ENCODE assay signal across 31 cellular contexts in genomic region chr12:50440288-50440687, GRCh38. TPM values are rescaled to one million over a fixed set of nuclear protein-coding genes. Genes with fewer than 3 reads are reported as not detected.
DNase-seq lines count a peak whose midpoint lies in the region; ATAC-seq, FAIRE-seq and TF ChIP-seq lines count a peak whose summit lies in the region.
"Had no signal": no experiment of that assay in that cellular context is flagged by ENCODE, and none has a peak within 500 bp of the region (broad histone marks: within the 10 kb centered on the region; RNA-seq: fewer than 3 reads in every experiment).

No MANE protein-coding gene starts in this region.

- H3K36me3 ChIP-seq in HEK293 (ENCODE audit: control insufficient read depth in 2 of 2, insufficient read depth in 1 of 2, low read length in 2 of 2) (peaks cover 85 to 96% of the 10 kb centered on the region in 2 experiments), endodermal cell (ENCODE audit: control insufficient read depth, insufficient read depth, low read length) (peaks cover 100% of the 10 kb centered on the region), smooth muscle cell (ENCODE audit: low read depth) (peaks cover 34% of the 10 kb centered on the region)

- H3K27me3 ChIP-seq in endodermal cell (ENCODE audit: control insufficient read depth, insufficient read depth, low read length, poor library complexity, severe bottlenecking), result no peaks in the 10 kb centered on the region
- H3K27me3 ChIP-seq in smooth muscle cell (ENCODE audit: low read depth), result no peaks in the 10 kb centered on the region
- H3K27me3 ChIP-seq: SJSA1 had no signal

- H3K9me3 Mint-ChIP-seq in activated T-cell treated with anti-CD3 and anti-CD28 coated beads, Interleukin-2, amount 50 U/mL, for 24 hours, result no peaks in the 10 kb centered on the region
- H3K9me3 Mint-ChIP-seq in endodermal cell, result no peaks in the 10 kb centered on the region
- H3K9me3 Mint-ChIP-seq: CD4-positive, alpha-beta memory T cell; HFFc6; IgD-negative memory B cell had no signal

- H3K4me1 Mint-ChIP-seq in activated T-cell treated with anti-CD3 and anti-CD28 coated beads, Interleukin-2, amount 50 U/mL, for 24 hours (ENCODE audit: low read depth), result peaks cover 23% of the 10 kb centered on the region
- peaks cover 3% of the 10 kb centered on the region for H3K4me1 Mint-ChIP-seq in endodermal cell

- H2AFZ ChIP-seq in smooth muscle cell (ENCODE audit: low read depth), result no peak overlapping the region
- H2AFZ ChIP-seq: GM23248 had no signal

- H4K20me1 ChIP-seq in smooth muscle cell (ENCODE audit: low read depth), result no peaks in the 10 kb centered on the region

- no peak for DNase-seq in activated T-cell treated with anti-CD3 and anti-CD28 coated beads, Interleukin-2, amount 50 U/mL, for 24 hours
- no peak for DNase-seq in activated T-cell treated with anti-CD3 and anti-CD28 coated beads, Interleukin-2, amount 50 U/mL, for 1 hour
- no peak for DNase-seq in GM12892 (ENCODE audit: insufficient read length)
- DNase-seq in endodermal cell, result no peak
- DNase-seq in smooth muscle cell (lab: John Stamatoyannopoulos, UW; ENCODE audit: unreplicated experiment), result no peak
- no peak for DNase-seq in ureter (ENCODE audit: low spot score)
- DNase-seq: C1 segment of cervical spinal cord; CD4-positive, alpha-beta memory T cell; COR-L47; DMS53; GM23248; H7; HFFc6; MM.1S; NCI-H1417; NCI-H1694 treated with DMSO at 0.1 percent for 48 hours; NCI-H2081; NCI-H2227 treated with DMSO at 0.1 percent for 48 hours; NCI-H526 treated with DMSO at 0.1 percent for 48 hours; Right ventricle myocardium superior; RPMI8226 had no signal

- CTCF ChIA-PET in HEK293 (lab: Yijun Ruan, JAX), result interaction anchor here (0.6 kb wide), 1 partner anchor 1894 kb away, joined by 4 read pairs; no protein-coding TSS in a partner anchor

- H3K4me1 ChIP-seq in HEK293 (ENCODE audit: control insufficient read depth, insufficient read depth, low read length) (no peaks in the 10 kb centered on the region), endodermal cell (ENCODE audit: control insufficient read depth, insufficient read depth, low read length) (no peaks in the 10 kb centered on the region), smooth muscle cell (ENCODE audit: low read depth) (no peaks in the 10 kb centered on the region)
- H3K4me1 ChIP-seq: SJSA1 had no signal

- no peak for ATAC-seq in HG03432 (IDR thresholded peaks at IDR 0.05; ENCODE audit: unreplicated experiment)

- H3K4me2 ChIP-seq in smooth muscle cell, result no peak overlapping the region
- H3K4me2 ChIP-seq: KMS-11 had no signal

- no peak for TF ChIP-seq CTCF in HEK293 (tag by site-specific recombination; IDR thresholded peaks at IDR 0.05)
- no peak for TF ChIP-seq CTCF in endodermal cell (conservative IDR thresholded peaks at IDR 0.05)
- TF ChIP-seq CTCF in smooth muscle cell (IDR thresholded peaks at IDR 0.05; ENCODE audit: borderline replicate concordance, insufficient read depth, poor library complexity, severe bottlenecking), result no peak

- no peaks in the 10 kb centered on the region for H3F3A ChIP-seq in smooth muscle cell (ENCODE audit: low read depth)

- TF ChIP-seq POLR2A in GM12892 (IDR thresholded peaks at IDR 0.05; ENCODE audit: low read depth, low read length), result no peak

- peaks cover 95% of the 10 kb centered on the region for H3K36me3 Mint-ChIP-seq in activated T-cell treated with anti-CD3 and anti-CD28 coated beads, Interleukin-2, amount 50 U/mL, for 24 hours (ENCODE audit: low read depth)
- H3K36me3 Mint-ChIP-seq in endodermal cell (ENCODE audit: low read depth), result peaks cover 85% of the 10 kb centered on the region

- no peaks in the 10 kb centered on the region for H3K27me3 Mint-ChIP-seq in activated T-cell treated with anti-CD3 and anti-CD28 coated beads, Interleukin-2, amount 50 U/mL, for 24 hours
- H3K27me3 Mint-ChIP-seq in endodermal cell (ENCODE audit: insufficient read depth), result no peaks in the 10 kb centered on the region
- H3K27me3 Mint-ChIP-seq: CD4-positive, alpha-beta memory T cell; IgD-negative memory B cell had no signal

- H3K9ac ChIP-seq in endodermal cell (ENCODE audit: extremely low read depth, low read length, poor library complexity, severe bottlenecking) (no peak overlapping the region), smooth muscle cell (ENCODE audit: low read depth) (no peak overlapping the region)
- H3K9ac ChIP-seq: GM23248, KMS-11 had no signal

- H3K4me3 ChIP-seq in HEK293 (ENCODE audit: low read depth, low read length), result no peak overlapping the region
- H3K4me3 ChIP-seq in endodermal cell (ENCODE audit: low read length), result no peak overlapping the region
- no peak overlapping the region for H3K4me3 ChIP-seq in smooth muscle cell
- H3K4me3 ChIP-seq: GM23248, SJSA1 had no signal

- H3K4me3 Mint-ChIP-seq in activated T-cell treated with anti-CD3 and anti-CD28 coated beads, Interleukin-2, amount 50 U/mL, for 24 hours, result no peak overlapping the region
- no peak overlapping the region for H3K4me3 Mint-ChIP-seq in endodermal cell
- H3K4me3 Mint-ChIP-seq: CD4-positive, alpha-beta memory T cell; HFFc6; IgD-negative memory B cell had no signal

- H3K9me3 ChIP-seq in HEK293 (ENCODE audit: control insufficient read depth, insufficient read depth, low read depth, low read length), result no peaks in the 10 kb centered on the region
- no peaks in the 10 kb centered on the region for H3K9me3 ChIP-seq in endodermal cell (ENCODE audit: control insufficient read depth, low read length)
- no peaks in the 10 kb centered on the region for H3K9me3 ChIP-seq in smooth muscle cell (replicated peaks; ENCODE audit: low read depth)
- H3K9me3 ChIP-seq: SJSA1 had no signal

- H3K27ac Mint-ChIP-seq in activated T-cell treated with anti-CD3 and anti-CD28 coated beads, Interleukin-2, amount 50 U/mL, for 24 hours, result peak overlapping the region; percentile 61
- H3K27ac Mint-ChIP-seq in endodermal cell, result peak overlapping the region; percentile 33
- H3K27ac Mint-ChIP-seq: HFFc6, IgD-negative memory B cell had no signal

- no peak overlapping the region for H3K27ac ChIP-seq in HEK293 (ENCODE audit: extremely low read depth, low read depth, low read length)
- H3K27ac ChIP-seq in endodermal cell (ENCODE audit: low read depth, low read length), result no peak overlapping the region
- H3K27ac ChIP-seq in smooth muscle cell (ENCODE audit: low read depth), result no peak overlapping the region
- H3K27ac ChIP-seq: GM23248, KMS-11, SJSA1 had no signal

- POLR2A ChIA-PET in HEK293 (lab: Yijun Ruan, JAX), result no interaction called here

- H3K79me2 ChIP-seq in smooth muscle cell (ENCODE audit: low read depth), result no peaks in the 10 kb centered on the region

- peak; percentile 70 for FAIRE-seq in GM12892 (lab: Jason Lieb, UNC)
- FAIRE-seq: GM18507 had no signal

TF ChIP-seq in HEK293, 187 proteins besides CTCF, POLR2A, EP300 and RAD21:
- TF ChIP-seq SCRT2 (tag by site-specific recombination; IDR thresholded peaks at IDR 0.05), result 0 out of 2 replicates have a peak, but pooled peaks have one; percentile 15
- TF ChIP-seq ZNF623 (tag by site-specific recombination; IDR thresholded peaks at IDR 0.05), result no peak
- peak; percentile 61 for TF ChIP-seq PRDM1 (tag by site-specific recombination; IDR thresholded peaks at IDR 0.05)

RNA-seq across cellular contexts. Expression of gene LARP4, which starts 39.6 kb away (rescaled TPM):
- 18.4 TPM for polyA plus RNA-seq in GM12892 (2012; ENCODE audit: missing spikeins)
- 100 to 1,000 TPM in 1 of 2 donors, 10 to 100 TPM in 1; 91.7 to 106 TPM for total RNA-seq in endodermal cell
- 32.8 TPM for polyA plus RNA-seq in endodermal cell (2013, experiment 1 of 2)
- polyA plus RNA-seq in endodermal cell (2013, experiment 2 of 2), result 32.1 TPM
- total RNA-seq in smooth muscle cell, result 37.9 and 42.8 TPM in 2 replicates
- 11.7 and 16.2 TPM in 2 replicates for polyA plus RNA-seq in smooth muscle cell
- 94.3 TPM for total RNA-seq in ureter

RNA-seq across cellular contexts. Expression of gene FAM186A, which starts 43.9 kb away (rescaled TPM):
- polyA plus RNA-seq in GM12892 (2012; ENCODE audit: missing spikeins), result 0.47 TPM
- total RNA-seq in endodermal cell (not detected), smooth muscle cell (not detected in 2 replicates), ureter (not detected)
- not detected for polyA plus RNA-seq in endodermal cell (2013, experiment 1 of 2)
- polyA plus RNA-seq in endodermal cell (2013, experiment 2 of 2), result not detected
- not detected in 2 replicates for polyA plus RNA-seq in smooth muscle cell
- total RNA-seq: A673; CD4-positive, alpha-beta memory T cell; Daoy; G401; GM23248; H7; HFFc6; NCI-H460; Right ventricle myocardium superior had no signal
- polyA plus RNA-seq: GM23248, IgD-negative memory B cell had no signal
